Comparison of ENCODE assay signal across 8 cellular contexts in the genomic region with DNA sequence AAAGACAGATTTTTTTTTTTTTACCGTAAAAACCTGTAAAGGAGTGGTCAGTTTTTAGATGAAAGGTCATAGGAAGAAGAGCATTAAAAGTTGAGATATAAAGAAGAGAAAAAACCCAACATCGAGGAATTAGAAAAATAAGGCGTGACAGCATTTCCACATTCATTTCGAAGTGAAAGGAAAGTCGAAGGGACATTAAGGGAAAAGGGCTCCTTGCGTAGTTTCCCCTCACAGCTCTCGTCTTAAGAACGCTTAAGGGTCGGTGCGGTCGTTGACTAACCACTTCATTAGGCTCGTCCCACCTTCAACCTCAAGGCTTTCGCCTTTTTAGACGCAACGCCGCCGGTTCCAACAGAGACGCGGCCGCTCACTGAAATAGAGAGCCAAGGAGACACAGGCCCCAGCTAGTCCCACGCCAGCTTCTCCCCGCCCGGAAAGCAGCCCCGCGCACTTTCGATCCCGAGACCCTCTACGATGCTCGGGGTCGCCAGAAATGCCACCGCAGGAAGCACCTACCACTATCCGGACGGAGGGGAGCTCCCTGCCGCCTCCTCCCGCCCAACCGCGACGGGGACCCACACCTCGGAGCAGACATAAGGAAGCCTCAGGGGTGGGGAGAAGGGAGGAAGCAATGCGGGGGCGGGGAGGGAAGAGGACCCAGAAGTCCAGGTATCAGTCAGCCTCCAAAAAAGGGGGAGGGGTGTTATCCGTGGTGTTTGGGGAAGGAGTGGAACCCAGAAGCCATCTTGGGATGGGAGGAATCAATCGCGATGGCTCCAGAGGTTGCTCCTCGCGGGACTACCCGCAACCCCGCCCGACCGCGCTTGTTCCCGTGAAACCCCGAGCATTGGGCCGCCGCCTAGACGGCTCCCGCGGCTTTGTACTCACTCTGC. TPM values are rescaled to one million over a fixed set of nuclear protein-coding genes. Genes with fewer than 3 reads are reported as not detected.
A peak's percentile ranks its signal among the peaks of the same experiment; 100 is the strongest.
DNase-seq lines count a peak whose midpoint lies in the region; FAIRE-seq and TF ChIP-seq lines count a peak whose summit lies in the region.

No MANE protein-coding gene starts in this region.

- H3K9me3 Mint-ChIP-seq in HFFc6 = no peaks in the 10 kb centered on the region

- H3K79me2 ChIP-seq in smooth muscle cell (ENCODE audit: low read depth) = peaks cover 56% of the 10 kb centered on the region

- peak; percentile 25 for DNase-seq in GM12891 (ENCODE audit: insufficient read length, low spot score)
- peak; percentile 61 for DNase-seq in HFFc6
- peak; percentile 86 for DNase-seq in NB4 (ENCODE audit: low read depth)
- peak; percentile 50 for DNase-seq in bronchial epithelial cell (ENCODE audit: low read depth)
- peak; percentile 34 for DNase-seq in inferior parietal cortex (ENCODE audit: extremely low spot score)
- DNase-seq in smooth muscle cell (lab: John Stamatoyannopoulos, UW; ENCODE audit: unreplicated experiment) = peak; percentile 27
- no peak for DNase-seq in OCI-M2 (lab: John Stamatoyannopoulos, UW; ENCODE audit: unreplicated experiment)

- no peaks in the 10 kb centered on the region for H3F3A ChIP-seq in smooth muscle cell (ENCODE audit: low read depth)

- peaks cover 44% of the 10 kb centered on the region for H3K4me1 Mint-ChIP-seq in HFFc6 (ENCODE audit: low read depth)

- no peaks in the 10 kb centered on the region for H3K9me3 ChIP-seq in smooth muscle cell (replicated peaks; ENCODE audit: low read depth)

- no peak overlapping the region for H2AFZ ChIP-seq in smooth muscle cell (ENCODE audit: low read depth)

- H3K4me3 ChIP-seq in NB4 (ENCODE audit: low read depth, low read length) = peak overlapping the region; percentile 92
- H3K4me3 ChIP-seq in WI38 (ENCODE audit: low read depth, low read length) = peak overlapping the region; percentile 81
- H3K4me3 ChIP-seq in bronchial epithelial cell (ENCODE audit: low read depth, low read length) = peak overlapping the region; percentile 57
- H3K4me3 ChIP-seq in smooth muscle cell = peak overlapping the region; percentile 98

- H3K4me3 Mint-ChIP-seq in HFFc6 = peak overlapping the region; percentile 97

- TF ChIP-seq POLR2A in GM12891 (IDR thresholded peaks at IDR 0.05; ENCODE audit: low read depth, low read length) (no peak), NB4 (IDR thresholded peaks at IDR 0.05; ENCODE audit: extremely low read depth, insufficient read length) (no peak)

- peak overlapping the region; percentile 99 for H3K27ac Mint-ChIP-seq in HFFc6

- peak overlapping the region; percentile 98 for H3K27ac ChIP-seq in smooth muscle cell (ENCODE audit: low read depth)

- H3K4me1 ChIP-seq in smooth muscle cell (ENCODE audit: low read depth) = peaks cover 40% of the 10 kb centered on the region

- H4K20me1 ChIP-seq in smooth muscle cell (ENCODE audit: low read depth) = peaks cover 53% of the 10 kb centered on the region

- H3K27me3 ChIP-seq in bronchial epithelial cell (ENCODE audit: control insufficient read depth, insufficient read depth, low read length) (no peaks in the 10 kb centered on the region), smooth muscle cell (ENCODE audit: low read depth) (no peaks in the 10 kb centered on the region)

- H3K9ac ChIP-seq in smooth muscle cell (ENCODE audit: low read depth) = peak overlapping the region; percentile 100

- FAIRE-seq in GM12891 (lab: Jason Lieb, UNC) = no peak
- no peak for FAIRE-seq in bronchial epithelial cell (lab: Jason Lieb, UNC)

- no peak for TF ChIP-seq CTCF in HFFc6 (IDR thresholded peaks at IDR 0.05)
- no peak for TF ChIP-seq CTCF in NB4 (IDR thresholded peaks at IDR 0.05; ENCODE audit: low read depth, low read length)
- TF ChIP-seq CTCF in WI38 (IDR thresholded peaks at IDR 0.05; ENCODE audit: low read depth, low read length) = no peak
- no peak for TF ChIP-seq CTCF in bronchial epithelial cell (IDR thresholded peaks at IDR 0.05; ENCODE audit: insufficient read depth, low read length, severe bottlenecking)
- TF ChIP-seq CTCF in smooth muscle cell (IDR thresholded peaks at IDR 0.05; ENCODE audit: borderline replicate concordance, insufficient read depth, poor library complexity, severe bottlenecking) = no peak

- peak overlapping the region; percentile 89 for H3K4me2 ChIP-seq in smooth muscle cell

- H3K36me3 ChIP-seq in bronchial epithelial cell (ENCODE audit: control insufficient read depth, insufficient read depth, low read length) (no peaks in the 10 kb centered on the region), smooth muscle cell (ENCODE audit: low read depth) (no peaks in the 10 kb centered on the region)

- H3K27me3 Mint-ChIP-seq in HFFc6 (ENCODE audit: insufficient read depth) = peaks cover 2% of the 10 kb centered on the region; the same call in 1 of the 2 replicates

- WGBS in smooth muscle cell (ENCODE audit: low lambda C conversion rate) = 1% methylated on average over 50 of the region's 58 CpGs

- H3K36me3 Mint-ChIP-seq in HFFc6 (ENCODE audit: low read depth) = peaks cover 32% of the 10 kb centered on the region

TF ChIP-seq in GM12891, 5 proteins besides CTCF, POLR2A, EP300 and RAD21:
- no peak for TF ChIP-seq PAX5 (IDR thresholded peaks at IDR 0.05; ENCODE audit: insufficient read depth, low read length, severe bottlenecking)
- TF ChIP-seq POU2F2 (IDR thresholded peaks at IDR 0.05; ENCODE audit: low read depth, low read length) = no peak
- TF ChIP-seq POLR2AphosphoS5 (IDR thresholded peaks at IDR 0.05; ENCODE audit: low read depth, low read length) = no peak
- TF ChIP-seq TAF1 (IDR thresholded peaks at IDR 0.05; ENCODE audit: low read depth, low read length) = no peak
- TF ChIP-seq SPI1 (IDR thresholded peaks at IDR 0.05; ENCODE audit: low read depth, low read length) = no peak

RNA-seq across cellular contexts. Expression of gene TRA2A, which starts 0.6 kb away (rescaled TPM):
- polyA plus RNA-seq in GM12891 (2012; ENCODE audit: low read depth, missing spikeins) = 74.3 TPM
- total RNA-seq in HFFc6 (2021; fragmentation: NEBNext Ultra II Directional; extraction: Animal tissue kit (Norgen Biotek cat#: 25700)) = 10 to 100 TPM; 85.5 to 97.8 (median 92.5) TPM
- total RNA-seq in bronchial epithelial cell = 21.3 and 28.4 TPM in 2 replicates
- total RNA-seq in smooth muscle cell = 77.0 and 89.0 TPM in 2 replicates
- polyA plus RNA-seq in smooth muscle cell = 43.0 and 43.9 TPM in 2 replicates
